13 cellular contexts compared by ENCODE assay signal in the genomic region with DNA sequence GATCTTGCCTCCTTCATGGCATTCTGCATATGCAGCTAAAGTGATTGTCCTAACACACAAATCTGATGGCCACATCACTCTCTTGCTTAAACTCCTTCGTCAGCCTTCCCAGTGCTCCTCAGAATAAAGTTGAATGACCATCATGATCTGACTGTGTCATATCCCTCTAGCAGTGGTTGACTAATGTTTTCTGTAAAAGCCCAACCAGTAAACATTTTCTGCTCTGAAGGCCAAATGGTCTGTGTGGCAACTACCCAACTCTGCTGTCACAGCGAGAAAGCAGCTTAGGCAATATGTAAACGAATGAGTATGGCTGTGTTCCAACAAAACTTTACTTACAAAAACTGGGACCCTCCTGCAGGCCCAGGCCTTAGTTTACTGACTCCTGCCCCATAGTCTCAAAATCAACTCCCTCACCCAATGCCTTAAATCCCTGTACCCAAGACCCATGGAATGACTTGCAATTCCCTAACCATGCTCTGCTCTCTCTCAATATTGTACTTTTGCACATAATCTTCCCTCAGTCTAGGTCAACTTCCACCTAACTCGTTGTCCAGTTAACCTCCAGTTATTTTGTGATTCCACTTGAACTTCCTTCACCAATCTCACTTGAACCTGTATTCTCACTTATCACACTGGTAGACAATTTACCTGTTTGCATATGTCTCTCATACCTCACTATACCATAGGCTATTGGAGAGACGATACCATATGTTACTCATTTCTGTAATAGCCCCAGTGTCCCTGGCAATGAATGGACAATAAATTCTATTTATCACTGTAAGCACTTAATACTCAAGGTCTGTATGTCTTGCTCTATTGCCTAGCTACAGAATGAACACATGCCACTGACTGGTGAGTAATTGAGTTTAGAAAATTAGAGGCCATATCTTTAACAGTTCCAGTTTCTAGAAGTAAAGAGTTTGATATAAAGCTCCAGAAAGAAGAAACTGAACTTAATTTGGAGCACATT. TPM values are rescaled to one million over a fixed set of nuclear protein-coding genes. Genes with fewer than 3 reads are reported as not detected.
DNase-seq lines count a peak whose midpoint lies in the region; ATAC-seq and TF ChIP-seq lines count a peak whose summit lies in the region.
"Had no signal": no experiment of that assay in that cellular context is flagged by ENCODE, and none has a peak within 500 bp of the region (broad histone marks: within the 10 kb centered on the region; RNA-seq: fewer than 3 reads in every experiment).

No MANE protein-coding gene starts in this region.

- no peaks in the 10 kb centered on the region for H3K27me3 ChIP-seq in adipocyte (replicated peaks; ENCODE audit: control insufficient read depth, insufficient read depth, low read length)
- H3K27me3 ChIP-seq in hepatocyte, result no peaks in the 10 kb centered on the region
- no peaks in the 10 kb centered on the region for H3K27me3 ChIP-seq in stomach
- H3K27me3 ChIP-seq: thyroid gland had no signal

- peak overlapping the region; percentile 3 for H3K4me2 ChIP-seq in hepatocyte

- peaks cover 36% of the 10 kb centered on the region for H3K4me1 ChIP-seq in adipocyte (ENCODE audit: control insufficient read depth, insufficient read depth, low read length)
- peaks cover 13% of the 10 kb centered on the region for H3K4me1 ChIP-seq in hepatocyte (ENCODE audit: insufficient read depth)
- H3K4me1 ChIP-seq in stomach, result peaks cover 0 to 45% (median 24%) of the 10 kb centered on the region in 4 donors

- H3K27ac ChIP-seq in hepatocyte (peak overlapping the region; percentile 62), stomach (peak overlapping the region in 4 of 5 donors; percentile 52 to 76 (median 64))
- H3K27ac ChIP-seq: thyroid gland had no signal

- H3K36me3 ChIP-seq in adipocyte (ENCODE audit: control insufficient read depth, insufficient read depth, low read length, severe bottlenecking), result no peaks in the 10 kb centered on the region
- no peaks in the 10 kb centered on the region for H3K36me3 ChIP-seq in hepatocyte (replicated peaks; ENCODE audit: insufficient read depth, low read depth)
- H3K36me3 ChIP-seq in stomach, result no peaks in the 10 kb centered on the region
- H3K36me3 ChIP-seq: thyroid gland had no signal

- TF ChIP-seq CTCF in hepatocyte (IDR thresholded peaks at IDR 0.05; ENCODE audit: poor library complexity) (no peak), stomach (IDR thresholded peaks at IDR 0.05) (no peak)

- intact Hi-C loops in stomach (cut with DNase I; ENCODE audit: low total_unique reads), result no loop called here

- no peak for ATAC-seq in HG02840 (IDR thresholded peaks at IDR 0.05; ENCODE audit: low FRiP score, unreplicated experiment)
- ATAC-seq: PC-3 had no signal

- H3K79me2 ChIP-seq in hepatocyte, result no peaks in the 10 kb centered on the region

- TF ChIP-seq EP300 in stomach (IDR thresholded peaks at IDR 0.05), result no peak

- WGBS in hepatocyte (ENCODE audit: low lambda C conversion rate, missing lambda C conversion rate), result 52% methylated on average over 5 of the region's 5 CpGs
- 36 to 61% (median 56%) methylated on average over 5 of the region's 5 CpGs for WGBS in stomach, 5 donors

- TF ChIP-seq POLR2A in stomach (IDR thresholded peaks at IDR 0.05), result no peak

- H3K9me3 ChIP-seq in adipocyte (ENCODE audit: control insufficient read depth, low read length), result no peaks in the 10 kb centered on the region
- no peaks in the 10 kb centered on the region for H3K9me3 ChIP-seq in hepatocyte (ENCODE audit: low read depth)
- no peaks in the 10 kb centered on the region for H3K9me3 ChIP-seq in stomach
- H3K9me3 ChIP-seq: thyroid gland had no signal

- no peak overlapping the region for H2AFZ ChIP-seq in hepatocyte

- H3K9ac ChIP-seq in adipocyte (ENCODE audit: low read length), result no peak overlapping the region

- peak; percentile 87 for DNase-seq in H4 (ENCODE audit: low spot score)
- peak; percentile 55 for DNase-seq in adipocyte (ENCODE audit: low read depth)
- peak; percentile 54 for DNase-seq in hepatocyte (ENCODE audit: low spot score)
- peak; percentile 29 for DNase-seq in stomach
- DNase-seq in activated effector memory CD4-positive, alpha-beta T cell treated with anti-CD3 and anti-CD28 coated beads, Interleukin-2, amount 50 U/mL, for 16 hours, result no peak
- DNase-seq in NCI-H1436 treated with DMSO at 0.1 percent for 48 hours (lab: John Stamatoyannopoulos, UW), result no peak
- DNase-seq: DMS53, NCI-H2081, PC-3, T1000, thyroid gland had no signal

- no peaks in the 10 kb centered on the region for H3K9me2 ChIP-seq in hepatocyte (replicated peaks; ENCODE audit: insufficient read depth)

- H3K4me3 ChIP-seq in adipocyte (ENCODE audit: low read length) (peak overlapping the region; percentile 13), hepatocyte (no peak overlapping the region), stomach (no peak overlapping the region)
- H3K4me3 ChIP-seq: thyroid gland had no signal

- no peaks in the 10 kb centered on the region for H4K20me1 ChIP-seq in hepatocyte (ENCODE audit: insufficient read depth, poor library complexity, severe bottlenecking)

RNA-seq across cellular contexts. Expression of gene TMEM100, which starts 29.1 kb away (rescaled TPM):
- total RNA-seq in H4 (2014; rRNA removed; shearing (Covaris generic)), result 4.6 and 7.8 TPM in 2 replicates
- total RNA-seq in hepatocyte (15.3 and 18.5 TPM in 2 replicates), stomach (10 to 100 TPM in 4 of 5 donors, under 1 TPM in 1; 0.29 to 51.6 (median 23.2) TPM)
- polyA plus RNA-seq in hepatocyte (5.8 and 9.3 TPM in 2 replicates), stomach (10 to 100 TPM; 20.2 to 35.3 (median 28.9) TPM)
- total RNA-seq: kidney epithelial cell, PC-3 had no signal

RNA-seq across cellular contexts. Expression of gene PCTP, which starts 57.3 kb away (rescaled TPM):
- 21.8 and 25.3 TPM in 2 replicates for total RNA-seq in H4 (2014; rRNA removed; shearing (Covaris generic))
- 35.4 and 36.4 TPM in 2 replicates for total RNA-seq in hepatocyte
- 22.7 and 24.3 TPM in 2 replicates for polyA plus RNA-seq in hepatocyte
- total RNA-seq in stomach, result 10 to 100 TPM in 3 of 5 donors, 1 to 10 TPM in 2; 4.7 to 69.2 (median 23.1) TPM
- 10 to 100 TPM; 14.6 to 22.8 (median 22.5) TPM for polyA plus RNA-seq in stomach

Comparison
In these comparisons a context has a peak if more than half of its experiments do, and no peak if none do; other contexts are left out.
1. DNase-seq: peak in H4 (single experiment), adipocyte (single experiment), hepatocyte (single experiment) and stomach (single experiment); none in activated effector memory CD4-positive, alpha-beta T cell treated with anti-CD3 and anti-CD28 coated beads, Interleukin-2, amount 50 U/mL, for 16 hours (single experiment) and NCI-H1436 treated with DMSO at 0.1 percent for 48 hours (single experiment).